22 cellular contexts compared by ENCODE assay signal in genomic region chr22:26768986-26769385, GRCh38.
DNase-seq lines count a peak whose midpoint lies in the region; ATAC-seq, FAIRE-seq and TF ChIP-seq lines count a peak whose summit lies in the region.
"Had no signal": no experiment of that assay in that cellular context is flagged by ENCODE, and none has a peak within 500 bp of the region (broad histone marks: within the 10 kb centered on the region; RNA-seq: fewer than 3 reads in every experiment).

No MANE protein-coding gene starts in this region.

- H3K4me3 ChIP-seq in AG10803 (ENCODE audit: low read length) (no peak overlapping the region), MG63 (no peak overlapping the region), bronchial epithelial cell (ENCODE audit: low read depth, low read length) (no peak overlapping the region), neuronal stem cell (ENCODE audit: low read length in 2 of 2) (no peak overlapping the region)
- H3K4me3 ChIP-seq: BLaER1 treated with 17β-estradiol and CSF1 and Interleukin-3, amounts not matched to agents 10 nM and 100 nM; HAP-1 had no signal

- H4K8ac ChIP-seq in neuronal stem cell (ENCODE audit: low read depth, low read length): no peak overlapping the region

- no peak for ATAC-seq in HG02973 (IDR thresholded peaks at IDR 0.05; ENCODE audit: unreplicated experiment)
- ATAC-seq: SK-N-SH treated with all-trans-retinoic acid at 6 μM for 48 hours had no signal

- H3K27me3 Mint-ChIP-seq in type B pancreatic cell: no peaks in the 10 kb centered on the region
- H3K27me3 Mint-ChIP-seq: CD8-positive, alpha-beta memory T cell had no signal

- no peak overlapping the region for H3K4me2 ChIP-seq in neuronal stem cell (ENCODE audit: insufficient read depth, low read length, poor library complexity, severe bottlenecking)

- H2BK120ac ChIP-seq in neuronal stem cell (ENCODE audit: low read depth, low read length): no peak overlapping the region

- H3K27me3 ChIP-seq in MG63 (no peaks in the 10 kb centered on the region), bronchial epithelial cell (ENCODE audit: control insufficient read depth, insufficient read depth, low read length) (no peaks in the 10 kb centered on the region), neuronal stem cell (ENCODE audit: control insufficient read depth in 3 of 3, insufficient read depth in 3 of 3, low read depth in 1 of 3, low read length in 3 of 3) (no peaks in the 10 kb centered on the region)
- H3K27me3 ChIP-seq: BLaER1 treated with 17β-estradiol and CSF1 and Interleukin-3, amounts not matched to agents 10 nM and 100 nM had no signal

- no peak for FAIRE-seq in bronchial epithelial cell (lab: Jason Lieb, UNC)
- FAIRE-seq: A204.1, G401.6 had no signal

- no peaks in the 10 kb centered on the region for H3K36me3 ChIP-seq in MG63
- H3K36me3 ChIP-seq in bronchial epithelial cell (ENCODE audit: control insufficient read depth, insufficient read depth, low read length): no peaks in the 10 kb centered on the region
- H3K36me3 ChIP-seq in neuronal stem cell (replicated peaks in 1 of 2; ENCODE audit: control insufficient read depth in 2 of 2, insufficient read depth in 2 of 2, low read length in 2 of 2): no peaks in the 10 kb centered on the region
- H3K36me3 ChIP-seq: HAP-1 had no signal

- H3K4me1 Mint-ChIP-seq in type B pancreatic cell (ENCODE audit: unreplicated experiment): peaks cover 6% of the 10 kb centered on the region

- no peak overlapping the region for H3K23ac ChIP-seq in neuronal stem cell (ENCODE audit: low read depth, low read length, poor library complexity)

- no peaks in the 10 kb centered on the region for H3K79me1 ChIP-seq in neuronal stem cell (ENCODE audit: low read depth, low read length)

- no peak overlapping the region for H3K27ac ChIP-seq in neuronal stem cell (replicated peaks; ENCODE audit: low read length)
- H3K27ac ChIP-seq: BLaER1 treated with 17β-estradiol and CSF1 and Interleukin-3, amounts not matched to agents 10 nM and 100 nM had no signal

- no peak overlapping the region for H3K27ac Mint-ChIP-seq in type B pancreatic cell

- WGBS in neuronal stem cell (ENCODE audit: extremely low coverage in 2 of 2, insufficient read length in 2 of 2, insufficient replicate concordance in 1 of 2), 2 donors: no CpG with 5 or more reads among the region's 13 CpGs

- H3K4ac ChIP-seq in neuronal stem cell (ENCODE audit: low read length): no peak overlapping the region

- peaks cover 0 to 5% of the 10 kb centered on the region in 2 donors for H3K4me1 ChIP-seq in neuronal stem cell (ENCODE audit: control insufficient read depth in 2 of 2, insufficient read depth in 1 of 2, low read depth in 1 of 2, low read length in 2 of 2)
- H3K4me1 ChIP-seq: HAP-1 had no signal

- H2BK5ac ChIP-seq in neuronal stem cell (ENCODE audit: low read length): no peak overlapping the region

- no peak overlapping the region for H3K4me3 Mint-ChIP-seq in type B pancreatic cell
- H3K4me3 Mint-ChIP-seq: CD8-positive, alpha-beta memory T cell had no signal

- no peak overlapping the region for H3K9ac ChIP-seq in neuronal stem cell (ENCODE audit: low read depth, low read length, poor library complexity)
- H3K9ac ChIP-seq: BLaER1 treated with 17β-estradiol and CSF1 and Interleukin-3, amounts not matched to agents 10 nM and 100 nM had no signal

- no peak overlapping the region for H2BK12ac ChIP-seq in neuronal stem cell (ENCODE audit: low read length)

- no peak overlapping the region for H2AFZ ChIP-seq in neuronal stem cell (ENCODE audit: low read length)

- H3K36me3 Mint-ChIP-seq in type B pancreatic cell: no peaks in the 10 kb centered on the region

- TF ChIP-seq CTCF in AG10803 (conservative IDR thresholded peaks at IDR 0.05; ENCODE audit: low read length): no peak
- no peak for TF ChIP-seq CTCF in bronchial epithelial cell (IDR thresholded peaks at IDR 0.05; ENCODE audit: insufficient read depth, low read length, severe bottlenecking)
- no peak for TF ChIP-seq CTCF in type B pancreatic cell (conservative IDR thresholded peaks at IDR 0.05)

- DNase-seq in AG10803 (ENCODE audit: low read depth) (peak; percentile 29), MG63 (peak; percentile 59), bronchial epithelial cell (ENCODE audit: low read depth) (peak; percentile 22), neuronal stem cell (ENCODE audit: low spot score) (no peak), DMS79 treated with DMSO at 0.1 percent for 48 hours (lab: John Stamatoyannopoulos, UW) (no peak), type B pancreatic cell (ENCODE audit: extremely low spot score, unreplicated experiment) (no peak)
- no peak for DNase-seq in activated T-cell treated with anti-CD3 and anti-CD28 coated beads, Interleukin-2, amount 50 U/mL, for 48 hours
- DNase-seq: CD8-positive, alpha-beta memory T cell; KBM-7; NCI-H1417; NCI-H187; NCI-H2107; NCI-H510A; NCI-H774; RPMI8226; SHP77 treated with DMSO at 0.1 percent for 48 hours had no signal

- no peaks in the 10 kb centered on the region for H3K9me3 Mint-ChIP-seq in type B pancreatic cell

- H4K91ac ChIP-seq in neuronal stem cell (ENCODE audit: low read depth, low read length, poor library complexity): no peak overlapping the region

- H3K9me3 ChIP-seq in MG63 (peaks cover 3% of the 10 kb centered on the region; the same call in 1 of the 2 replicates), neuronal stem cell (replicated peaks in 1 of 2; ENCODE audit: control insufficient read depth in 2 of 2, insufficient read depth in 1 of 2, low read depth in 1 of 2, low read length in 2 of 2) (peaks cover 0 to 9% of the 10 kb centered on the region in 2 donors)
- H3K9me3 ChIP-seq: HAP-1 had no signal

- peak overlapping the region; percentile 59 for H3K14ac ChIP-seq in neuronal stem cell (ENCODE audit: low read length)

- H2AK5ac ChIP-seq in neuronal stem cell (ENCODE audit: low read depth, low read length): no peak overlapping the region

- no peak overlapping the region for H2BK15ac ChIP-seq in neuronal stem cell (ENCODE audit: low read length)

- H3K18ac ChIP-seq in neuronal stem cell (ENCODE audit: low read length): peak overlapping the region; percentile 32

Comparison
In these comparisons a context has a peak if more than half of its experiments do, and no peak if none do; other contexts are left out.
1. DNase-seq: peak in AG10803 (single experiment), MG63 (single experiment) and bronchial epithelial cell (single experiment); none in neuronal stem cell (single experiment), activated T-cell treated with anti-CD3 and anti-CD28 coated beads, Interleukin-2, amount 50 U/mL, for 48 hours (0 of 2), DMS79 treated with DMSO at 0.1 percent for 48 hours (single experiment) and type B pancreatic cell (single experiment).